8 cellular contexts compared by ENCODE assay signal in the genomic region with DNA sequence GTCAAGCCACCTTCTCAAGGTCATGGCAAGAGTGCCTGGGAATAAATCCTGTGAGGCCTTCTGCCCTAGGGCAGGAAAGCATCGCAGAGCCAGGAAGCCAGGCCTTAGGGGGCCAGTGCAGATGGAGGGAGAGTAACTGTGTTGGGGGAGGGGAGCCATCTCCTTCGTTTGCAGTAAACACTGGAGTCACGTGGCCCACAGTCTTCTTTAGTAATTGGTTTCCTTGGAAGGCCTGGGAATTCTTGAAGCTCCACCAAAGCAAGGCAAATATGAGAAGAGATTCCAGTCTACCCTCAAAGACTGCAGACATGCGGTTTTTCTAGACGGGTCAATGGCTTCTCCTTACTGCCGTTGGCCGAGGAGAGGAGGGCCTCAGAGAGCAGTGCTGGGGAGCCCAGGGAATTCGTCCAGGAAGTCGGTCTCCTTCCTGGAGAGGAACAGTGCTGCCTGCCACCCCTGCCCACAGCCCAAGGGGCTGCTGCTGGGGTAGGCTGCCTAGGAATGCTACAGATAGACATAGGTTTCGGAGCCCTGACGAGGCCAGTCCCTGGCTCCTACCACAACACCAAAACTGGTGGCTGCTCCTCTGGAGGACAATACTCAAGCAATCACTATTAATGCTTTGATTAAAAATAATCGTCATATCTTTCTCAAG. TPM values are rescaled to one million over a fixed set of nuclear protein-coding genes. Genes with fewer than 3 reads are reported as not detected.
DNase-seq lines count a peak whose midpoint lies in the region; ATAC-seq and TF ChIP-seq lines count a peak whose summit lies in the region.
"Had no signal": no experiment of that assay in that cellular context is flagged by ENCODE, and none has a peak within 500 bp of the region (broad histone marks: within the 10 kb centered on the region; RNA-seq: fewer than 3 reads in every experiment).

No MANE protein-coding gene starts in this region.

- H3K9me3 Mint-ChIP-seq in glutamatergic neuron (ENCODE audit: unreplicated experiment) = peaks cover 2% of the 10 kb centered on the region

- H3K36me3 Mint-ChIP-seq in T-helper 17 cell (ENCODE audit: low read depth) (no peaks in the 10 kb centered on the region), glutamatergic neuron (ENCODE audit: unreplicated experiment) (no peaks in the 10 kb centered on the region)

- DNase-seq in G401 (ENCODE audit: low spot score) = peak; percentile 66
- DNase-seq in T-helper 17 cell = no peak
- peak; percentile 61 for DNase-seq in glutamatergic neuron
- peak; percentile 80 for DNase-seq in retina
- no peak for DNase-seq in GM10266 (ENCODE audit: extremely low spot score)
- DNase-seq in SKM-1 treated with dmso at 0.1 percent for 144 hours (lab: John Stamatoyannopoulos, UW; ENCODE audit: unreplicated experiment) = no peak
- DNase-seq: activated effector memory CD4-positive, alpha-beta T cell treated with Interleukin-2 at 50 U/mL for 16 hours had no signal

- ATAC-seq in T-helper 17 cell = no peak
- no peak for ATAC-seq in GM18907 (IDR thresholded peaks at IDR 0.05; ENCODE audit: unreplicated experiment)

- H3K27me3 Mint-ChIP-seq in T-helper 17 cell (no peaks in the 10 kb centered on the region), glutamatergic neuron (ENCODE audit: unreplicated experiment) (peaks cover 2% of the 10 kb centered on the region)

- H3K9me3 ChIP-seq in T-helper 17 cell (ENCODE audit: control insufficient read depth, low read length, poor library complexity, severe bottlenecking) = no peaks in the 10 kb centered on the region

- TF ChIP-seq CTCF in glutamatergic neuron (IDR thresholded peaks at IDR 0.05; ENCODE audit: partially characterized antibody, unreplicated experiment) (no peak), GM10266 (IDR thresholded peaks at IDR 0.05; ENCODE audit: control insufficient read depth, insufficient read depth, low read depth, missing control alignments) (no peak)

- peak overlapping the region; percentile 99 for H3K27ac Mint-ChIP-seq in T-helper 17 cell
- H3K27ac Mint-ChIP-seq in glutamatergic neuron (ENCODE audit: unreplicated experiment) = peak overlapping the region; percentile 33

- H3K4me1 Mint-ChIP-seq in T-helper 17 cell (peaks cover 51% of the 10 kb centered on the region), glutamatergic neuron (ENCODE audit: low read depth, unreplicated experiment) (peaks cover 29% of the 10 kb centered on the region)

- H3K4me3 Mint-ChIP-seq in T-helper 17 cell (no peak overlapping the region), glutamatergic neuron (ENCODE audit: unreplicated experiment) (peak overlapping the region; percentile 46)

- in situ Hi-C loops in G401 (cut with HindIII; ENCODE audit: low sequenced_read_pairs) = no loop called here

RNA-seq across cellular contexts. Expression of a gene that starts 30.6 kb away (rescaled TPM):
- 35.3 and 124 TPM in 2 replicates for total RNA-seq in G401 (2014; rRNA removed; shearing (Covaris generic))
- total RNA-seq in T-helper 17 cell (10 to 100 TPM; 78.7 to 83.3 TPM), glutamatergic neuron (ENCODE audit: unreplicated experiment) (134 TPM)

Comparison
In these comparisons a context has a peak if more than half of its experiments do, and no peak if none do; other contexts are left out.
1. DNase-seq: peak in G401 (single experiment), glutamatergic neuron (single experiment) and retina (single experiment); none in T-helper 17 cell (0 of 3), GM10266 (single experiment) and SKM-1 treated with dmso at 0.1 percent for 144 hours (single experiment).